Comparison of ENCODE assay signal across 10 cellular contexts in the genomic region with DNA sequence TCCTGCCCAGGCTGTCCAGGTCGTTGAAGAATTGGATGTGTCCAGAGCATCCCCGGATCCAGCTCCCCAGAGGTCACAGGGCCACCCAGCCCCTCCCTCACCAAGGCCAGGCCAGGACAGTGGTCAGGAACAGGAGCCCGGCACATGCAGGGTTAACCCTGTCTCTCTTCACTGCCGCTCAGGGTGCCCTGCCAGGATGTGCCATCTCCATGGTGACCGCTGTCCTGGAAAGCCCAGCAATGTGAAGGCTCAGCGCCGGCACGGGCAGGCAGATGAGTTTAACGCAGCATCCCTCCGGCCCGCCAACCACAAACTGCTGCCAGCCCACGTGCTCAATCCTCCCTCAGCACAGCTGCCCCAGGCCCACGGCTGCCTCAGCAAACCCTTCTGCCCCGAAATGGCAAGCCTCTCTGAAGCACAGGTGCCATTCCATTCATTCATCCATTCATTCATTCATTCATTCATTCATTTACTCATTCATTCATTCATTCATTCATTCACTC. TPM values are rescaled to one million over a fixed set of nuclear protein-coding genes. Genes with fewer than 3 reads are reported as not detected.
DNase-seq lines count a peak whose midpoint lies in the region; FAIRE-seq and TF ChIP-seq lines count a peak whose summit lies in the region.
"Had no signal": no experiment of that assay in that cellular context is flagged by ENCODE, and none has a peak within 500 bp of the region (broad histone marks: within the 10 kb centered on the region; RNA-seq: fewer than 3 reads in every experiment).

No MANE protein-coding gene starts in this region.

- no peak for TF ChIP-seq CTCF in VCaP (conservative IDR thresholded peaks at IDR 0.05)
- no peak for TF ChIP-seq CTCF in D721Med (IDR thresholded peaks at IDR 0.05; ENCODE audit: insufficient read depth, missing control alignments)

- CTCF ChIA-PET in HEK293T (lab: Yijun Ruan, JAX) = interaction anchor here (1.1 kb wide), 1 partner anchor 21 kb away, joined by 4 read pairs; no protein-coding TSS in a partner anchor

- POLR2A ChIA-PET in HEK293T (lab: Yijun Ruan, JAX) = no interaction called here

- DNase-seq in Daoy (ENCODE audit: low read depth) (peak; percentile 59), LHCN-M2 (ENCODE audit: low read depth) (peak; percentile 44), nucleus accumbens (lab: John Stamatoyannopoulos, UW) (peak in 29 of 56 donors; percentile 14 to 75 (median 42)), D721Med (ENCODE audit: insufficient read length, low spot score) (no peak), SIG-M5 (lab: John Stamatoyannopoulos, UW) (no peak), HEK293T (ENCODE audit: extremely low spot score) (no peak)
- DNase-seq: central memory CD4-positive, alpha-beta T cell had no signal

- H3K27ac ChIP-seq in VCaP = peak overlapping the region; percentile 87

- FAIRE-seq in D721Med (lab: Jason Lieb, UNC) = no peak
- FAIRE-seq: HepG2 had no signal

TF ChIP-seq in HEK293T, 16 proteins besides CTCF, POLR2A, EP300 and RAD21:
- no peak for TF ChIP-seq SP1 (IDR thresholded peaks at IDR 0.05)
- TF ChIP-seq SUZ12 (IDR thresholded peaks at IDR 0.05) = no peak
- no peak for TF ChIP-seq ZNF384 (IDR thresholded peaks at IDR 0.05)
- no peak for TF ChIP-seq HDGF (IDR thresholded peaks at IDR 0.05; ENCODE audit: borderline replicate concordance)
- TF ChIP-seq L3MBTL2 (conservative IDR thresholded peaks at IDR 0.05) = no peak
- TF ChIP-seq CTBP1 (IDR thresholded peaks at IDR 0.05; ENCODE audit: borderline replicate concordance) = no peak
- no peak for TF ChIP-seq FOXA1 (IDR thresholded peaks at IDR 0.05)
- no peak for TF ChIP-seq BHLHE40 (IDR thresholded peaks at IDR 0.05; ENCODE audit: borderline replicate concordance)
- no peak for TF ChIP-seq ELF4 (IDR thresholded peaks at IDR 0.05)

RNA-seq across cellular contexts. Expression of gene TMEM179, which starts 4.4 kb away (rescaled TPM):
- total RNA-seq in Daoy (2014; rRNA removed; shearing (Covaris generic)) = 7.4 and 7.5 TPM in 2 replicates
- not detected in 2 replicates for total RNA-seq in LHCN-M2 (2014; rRNA removed)
- polyA plus RNA-seq in LHCN-M2 (2012) = 0.06 TPM
- total RNA-seq: HepG2 had no signal
- polyA plus RNA-seq: HepG2 had no signal

RNA-seq across cellular contexts. Expression of gene C14orf180, which starts 20.6 kb away (rescaled TPM):
- not detected in 2 replicates for total RNA-seq in Daoy (2014; rRNA removed; shearing (Covaris generic))
- total RNA-seq in LHCN-M2 (2014; rRNA removed) = not detected in 2 replicates
- not detected for polyA plus RNA-seq in LHCN-M2 (2012)
- total RNA-seq: activated T-helper 2 cell treated with anti-CD3 and anti-CD28 coated beads, Interferon-gamma antibody, Interleukin-2, Interleukin-4, amounts not matched to agents 10 μg/mL and 5 μg/mL and 100 μg/mL, durations not matched to agents 14 hours and 24 hours and 36 hours; HepG2 had no signal
- polyA plus RNA-seq: HepG2 had no signal

Comparison
In these comparisons a context has a peak if more than half of its experiments do, and no peak if none do; other contexts are left out.
1. DNase-seq: peak in Daoy (single experiment), LHCN-M2 (single experiment) and nucleus accumbens (29 of 56); none in D721Med (single experiment), SIG-M5 (single experiment) and HEK293T (single experiment).